1 cellular context compared by ENCODE assay signal in genomic region chr2:95159690-95160449, GRCh38.
TF ChIP-seq lines count a peak whose summit lies in the region.

ZNF514 (minus strand) TSS chr2:95159848; CDS start chr2:95153253, 6,595 bp downstream.

TF ChIP-seq in H1, 55 proteins besides CTCF, POLR2A, EP300 and RAD21 (continued from another document):
- TF ChIP-seq SAP30 (IDR thresholded peaks at IDR 0.05; ENCODE audit: insufficient read depth, insufficient replicate concordance, low read length) (no peak), KDM4A (IDR thresholded peaks at IDR 0.05; ENCODE audit: low read depth, low read length, severe bottlenecking) (peak; percentile 29), SIX5 (IDR thresholded peaks at IDR 0.05; ENCODE audit: low read depth, low read length) (no peak)
